ENCODE assay signal across 32 cellular contexts in genomic region chr2:85695121-85695520, GRCh38. TPM values are rescaled to one million over a fixed set of nuclear protein-coding genes. Genes with fewer than 3 reads are reported as not detected.
DNase-seq lines count a peak whose midpoint lies in the region; ATAC-seq, FAIRE-seq and TF ChIP-seq lines count a peak whose summit lies in the region.
"Had no signal": no experiment of that assay in that cellular context is flagged by ENCODE, and none has a peak within 500 bp of the region (broad histone marks: within the 10 kb centered on the region; RNA-seq: fewer than 3 reads in every experiment).

No MANE protein-coding gene starts in this region.

- H3K56ac ChIP-seq in H1 (replicated peaks; ENCODE audit: insufficient read length, low read depth, low read length): no peak overlapping the region

- H3K23ac ChIP-seq in H1 (ENCODE audit: insufficient read length): no peak overlapping the region
- no peak overlapping the region for H3K23ac ChIP-seq in trophoblast cell (ENCODE audit: low read length)

- H2BK120ac ChIP-seq in H1 (replicated peaks; ENCODE audit: low read depth, low read length): no peak overlapping the region
- H2BK120ac ChIP-seq in trophoblast cell (ENCODE audit: insufficient read depth, low read length, poor library complexity): no peak overlapping the region

- no peaks in the 10 kb centered on the region for H3K36me3 ChIP-seq in H1 (ENCODE audit: control insufficient read depth in 2 of 4, insufficient read depth in 4 of 4, low read length in 3 of 4)
- H3K36me3 ChIP-seq in trophoblast cell (ENCODE audit: control insufficient read depth in 1 of 2, insufficient read depth in 2 of 2, low read length in 2 of 2): no peaks in the 10 kb centered on the region
- H3K36me3 ChIP-seq: BLaER1 treated with 17β-estradiol and CSF1 and Interleukin-3, amounts not matched to agents 10 nM and 100 nM; HAP-1; left ventricle myocardium inferior; upper lobe of left lung had no signal

- peaks cover 0 to 2% (median 0%) of the 10 kb centered on the region in 4 experiments; a peak in 1 of 7 replicates for H3K4me1 ChIP-seq in H1 (replicated peaks in 1 of 4; ENCODE audit: control insufficient read depth in 3 of 4, insufficient read depth in 4 of 4, low read length in 3 of 4)
- H3K4me1 ChIP-seq in trophoblast cell (ENCODE audit: control insufficient read depth in 1 of 2, insufficient read depth in 2 of 2, low read length in 2 of 2): peaks cover 17 to 20% of the 10 kb centered on the region in 2 experiments
- H3K4me1 ChIP-seq: HAP-1, left ventricle myocardium inferior, psoas muscle had no signal

- no peak for TF ChIP-seq EP300 in H1 (IDR thresholded peaks at IDR 0.05; ENCODE audit: borderline replicate concordance in 1 of 2, low read depth in 2 of 2, low read length in 2 of 2)

- H3K79me2 ChIP-seq in H1 (ENCODE audit: control insufficient read depth in 1 of 2, insufficient read depth in 2 of 2, low read length in 2 of 2) (no peaks in the 10 kb centered on the region), trophoblast cell (ENCODE audit: control insufficient read depth, insufficient read depth, low read length, poor library complexity) (no peaks in the 10 kb centered on the region)

- no peaks in the 10 kb centered on the region for H3K9me3 ChIP-seq in H1 (ENCODE audit: insufficient read depth in 2 of 2, low read depth in 1 of 2, low read length in 1 of 2)
- H3K9me3 ChIP-seq in trophoblast cell (ENCODE audit: insufficient read depth, low read depth, low read length): peaks cover 2% of the 10 kb centered on the region
- H3K9me3 ChIP-seq: HAP-1, left ventricle myocardium inferior, psoas muscle, SK-N-SH, upper lobe of left lung had no signal

- H3K9me3 Mint-ChIP-seq in activated naive CD4-positive, alpha-beta T cell treated with anti-CD3 and anti-CD28 coated beads, Interleukin-2, amount 50 U/mL, for 24 hours: no peaks in the 10 kb centered on the region
- no peaks in the 10 kb centered on the region for H3K9me3 Mint-ChIP-seq in T-cell
- H3K9me3 Mint-ChIP-seq: endodermal cell, IgD-negative memory B cell had no signal

- H3K4me1 Mint-ChIP-seq in activated naive CD4-positive, alpha-beta T cell treated with anti-CD3 and anti-CD28 coated beads, Interleukin-2, amount 50 U/mL, for 24 hours: no peaks in the 10 kb centered on the region
- peaks cover 0 to 2% (median 0%) of the 10 kb centered on the region in 3 donors for H3K4me1 Mint-ChIP-seq in T-cell

- ATAC-seq in T-cell (replicated peaks in 1 of 4) (no peak), GM19351 (IDR thresholded peaks at IDR 0.05; ENCODE audit: unreplicated experiment) (no peak)
- ATAC-seq: PC-3 had no signal

- CTCF ChIA-PET in T-cell (lab: Charles Lee) (interaction anchor here in 1 of 2 donors (1.0 kb wide), 1 partner anchor 9 kb away, joined by 3 read pairs; no protein-coding TSS in a partner anchor), H1 (lab: Charles Lee; ENCODE audit: partially characterized antibody) (interaction anchor here (0.5 to 6.8 kb wide), 4 partner anchors 10 to 43 kb away, joined by 3 to 49 read pairs (median 16); no protein-coding TSS in a partner anchor)

- peak overlapping the region; percentile 61; the same call in 1 of the 2 replicates for H2BK15ac ChIP-seq in H1 (ENCODE audit: low read length)

- H2BK12ac ChIP-seq in H1 (ENCODE audit: low read depth, low read length) (no peak overlapping the region), trophoblast cell (ENCODE audit: low read length) (no peak overlapping the region)

- H2AK5ac ChIP-seq in H1 (ENCODE audit: low read depth, low read length): no peak overlapping the region
- H2AK5ac ChIP-seq in trophoblast cell (ENCODE audit: low read length): no peak overlapping the region

- H3K27me3 Mint-ChIP-seq in activated naive CD4-positive, alpha-beta T cell treated with anti-CD3 and anti-CD28 coated beads, Interleukin-2, amount 50 U/mL, for 24 hours: no peaks in the 10 kb centered on the region
- no peaks in the 10 kb centered on the region for H3K27me3 Mint-ChIP-seq in T-cell
- H3K27me3 Mint-ChIP-seq: dendritic cell treated with granulocyte-macrophage colony-stimulating factor and Interleukin-4, amounts not matched to agents 40 ng/mL and 50 ng/mL, for 4 days; IgD-negative memory B cell had no signal

- no peaks in the 10 kb centered on the region for H3K36me3 Mint-ChIP-seq in activated naive CD4-positive, alpha-beta T cell treated with anti-CD3 and anti-CD28 coated beads, Interleukin-2, amount 50 U/mL, for 24 hours
- H3K36me3 Mint-ChIP-seq in T-cell: no peaks in the 10 kb centered on the region
- H3K36me3 Mint-ChIP-seq: IgD-negative memory B cell had no signal

- no peak overlapping the region for H4K5ac ChIP-seq in H1 (ENCODE audit: insufficient read length, low read depth, low read length)

- no peak overlapping the region for H4K8ac ChIP-seq in H1 (ENCODE audit: extremely low read depth, insufficient read depth, low read length)
- no peak overlapping the region for H4K8ac ChIP-seq in trophoblast cell (ENCODE audit: low read depth, low read length)

- TF ChIP-seq POLR2A in H1 (IDR thresholded peaks at IDR 0.05; ENCODE audit: control extremely low read depth in 1 of 2, low read depth in 2 of 2, low read length in 2 of 2): no peak

- 100% methylated on average over 7 of the region's 11 CpGs; no CpG with 5 or more reads in 1 of the 2 experiments for WGBS in H1 (ENCODE audit: extremely low coverage in 1 of 2, insufficient coverage in 1 of 2, insufficient read length in 1 of 2, insufficient replicate concordance in 2 of 2, low coverage in 1 of 2, low lambda C conversion rate in 2 of 2, missing lambda C conversion rate in 1 of 2), 2 experiments
- no CpG with 5 or more reads among the region's 11 CpGs for WGBS in trophoblast cell (ENCODE audit: extremely low coverage, insufficient coverage, insufficient read length)

- no peak overlapping the region for H3K27ac Mint-ChIP-seq in activated naive CD4-positive, alpha-beta T cell treated with anti-CD3 and anti-CD28 coated beads, Interleukin-2, amount 50 U/mL, for 24 hours
- peak overlapping the region; percentile 19 to 52 for H3K27ac Mint-ChIP-seq in T-cell
- H3K27ac Mint-ChIP-seq: dendritic cell treated with granulocyte-macrophage colony-stimulating factor and Interleukin-4, amounts not matched to agents 40 ng/mL and 50 ng/mL, for 4 days had no signal

- H3K4me2 ChIP-seq in H1 (ENCODE audit: insufficient read depth in 1 of 2, low read depth in 2 of 2, low read length in 2 of 2): no peak overlapping the region
- no peak overlapping the region for H3K4me2 ChIP-seq in trophoblast cell (ENCODE audit: low read length)
- H3K4me2 ChIP-seq: SK-N-SH had no signal

- H3K9ac ChIP-seq in H1 (replicated peaks in 1 of 4; ENCODE audit: extremely low read depth in 1 of 4, low read depth in 3 of 4, low read length in 3 of 4) (no peak overlapping the region), trophoblast cell (ENCODE audit: low read length) (no peak overlapping the region)
- H3K9ac ChIP-seq: SK-N-SH had no signal

- DNase-seq in activated naive CD4-positive, alpha-beta T cell treated with Interleukin-2 at 50 U/mL for 16 hours: no peak
- DNase-seq in T-cell: no peak
- DNase-seq in H1 (ENCODE audit: low read depth in 1 of 2, low spot score in 2 of 2): no peak
- no peak for DNase-seq in trophoblast cell
- no peak for DNase-seq in cerebellum (ENCODE audit: low spot score)
- DNase-seq: activated gamma-delta T cell; caudate nucleus; endodermal cell; islet precursor cell; left ventricle myocardium inferior; mesenchymal stem cell; NCI-H1436 treated with DMSO at 0.1 percent for 48 hours; NCI-H226; NCI-H69; PC-3; psoas muscle; SK-N-SH; stimulated activated CD4-positive, alpha-beta T cell treated with anti-CD3 and anti-CD28 coated beads, Interleukin-4, amount 100 ng/mL, for 24 hours; substantia nigra; T-helper 9 cell had no signal

- no peaks in the 10 kb centered on the region for H4K20me1 ChIP-seq in H1 (replicated peaks in 1 of 2; ENCODE audit: control insufficient read depth in 1 of 2, insufficient read depth in 2 of 2, low read length in 2 of 2)
- H4K20me1 ChIP-seq: BLaER1 treated with 17β-estradiol and CSF1 and Interleukin-3, amounts not matched to agents 10 nM and 100 nM had no signal

- no peak for TF ChIP-seq CTCF in H1 (IDR thresholded peaks at IDR 0.05; ENCODE audit: control extremely low read depth in 1 of 3, insufficient read depth in 1 of 3, low read depth in 1 of 3, low read length in 3 of 3)

- POLR2A ChIA-PET in T-cell (lab: Charles Lee) (no interaction called here), H1 (lab: Charles Lee; ENCODE audit: partially characterized antibody) (interaction anchor here (1.7 kb wide), 1 partner anchor 79 kb away, joined by 3 read pairs; the partner anchor contains the start of gene USP39)

- H3K4ac ChIP-seq in H1 (replicated peaks; ENCODE audit: insufficient read length, low read depth, low read length): no peak overlapping the region
- H3K4ac ChIP-seq in trophoblast cell (ENCODE audit: low read depth, low read length): no peak overlapping the region

- FAIRE-seq in H1 (lab: Jason Lieb, UNC): no peak
- FAIRE-seq: GM12892 had no signal

- TF ChIP-seq RAD21 in H1 (IDR thresholded peaks at IDR 0.05 in 1 of 2, conservative IDR thresholded peaks at IDR 0.05 in 1 of 2; ENCODE audit: low read depth in 2 of 2, low read length in 2 of 2): no peak

- H3K14ac ChIP-seq in H1 (ENCODE audit: insufficient read length) (no peak overlapping the region), trophoblast cell (ENCODE audit: low read length) (no peak overlapping the region)

- no peaks in the 10 kb centered on the region for H3K23me2 ChIP-seq in H1 (ENCODE audit: low read depth, low read length)

- H4K91ac ChIP-seq in H1 (replicated peaks; ENCODE audit: insufficient read length, low read length) (no peak overlapping the region), trophoblast cell (ENCODE audit: low read depth, low read length) (peak overlapping the region; percentile 16)

- no peak overlapping the region for H2BK20ac ChIP-seq in H1 (ENCODE audit: low read length)

- peak overlapping the region; percentile 51 for H3K4me3 Mint-ChIP-seq in activated naive CD4-positive, alpha-beta T cell treated with anti-CD3 and anti-CD28 coated beads, Interleukin-2, amount 50 U/mL, for 24 hours
- peak overlapping the region; percentile 23 to 60 (median 57) for H3K4me3 Mint-ChIP-seq in T-cell
- H3K4me3 Mint-ChIP-seq: dendritic cell treated with granulocyte-macrophage colony-stimulating factor and Interleukin-4, amounts not matched to agents 40 ng/mL and 50 ng/mL, for 4 days; endodermal cell had no signal

- 0 out of 2 replicates have a peak overlapping the region, but pooled peaks have one; percentile 39 for H2AFZ ChIP-seq in H1 (ENCODE audit: low read length)
- no peak overlapping the region for H2AFZ ChIP-seq in trophoblast cell (ENCODE audit: insufficient read depth, low read length, poor library complexity)

- H3K18ac ChIP-seq in H1 (ENCODE audit: extremely low read depth, low read length) (no peak overlapping the region), trophoblast cell (ENCODE audit: low read length) (no peak overlapping the region)

- H2BK5ac ChIP-seq in H1 (ENCODE audit: low read depth, low read length) (no peak overlapping the region), trophoblast cell (ENCODE audit: low read depth, low read length, poor library complexity) (no peak overlapping the region)

- no peaks in the 10 kb centered on the region for H3K27me3 ChIP-seq in H1 (replicated peaks in 1 of 4; ENCODE audit: control insufficient read depth in 3 of 4, extremely low read depth in 1 of 4, insufficient read depth in 3 of 4, low read length in 3 of 4)
- H3K27me3 ChIP-seq in trophoblast cell (ENCODE audit: insufficient read depth, low read length): no peaks in the 10 kb centered on the region
- H3K27me3 ChIP-seq: BLaER1 treated with 17β-estradiol and CSF1 and Interleukin-3, amounts not matched to agents 10 nM and 100 nM; upper lobe of left lung had no signal

- H3K79me1 ChIP-seq in H1 (ENCODE audit: low read depth, low read length): no peaks in the 10 kb centered on the region
- no peaks in the 10 kb centered on the region for H3K79me1 ChIP-seq in trophoblast cell (ENCODE audit: low read length)

- H3K4me3 ChIP-seq in H1 (ENCODE audit: extremely low read depth in 1 of 4, insufficient read depth in 2 of 4, low read depth in 3 of 4, low read length in 4 of 4): no peak overlapping the region
- H3K4me3 ChIP-seq in trophoblast cell (ENCODE audit: low read depth, low read length): no peak overlapping the region
- H3K4me3 ChIP-seq: BLaER1 treated with 17β-estradiol and CSF1 and Interleukin-3, amounts not matched to agents 10 nM and 100 nM; HAP-1; left ventricle myocardium inferior; psoas muscle had no signal

- no peak overlapping the region for H4K12ac ChIP-seq in trophoblast cell (ENCODE audit: low read depth, low read length)

- H3K27ac ChIP-seq in H1 (ENCODE audit: low read depth, low read length) (no peak overlapping the region), trophoblast cell (ENCODE audit: low read depth, low read length) (no peak overlapping the region)
- H3K27ac ChIP-seq: BLaER1 treated with 17β-estradiol and CSF1 and Interleukin-3, amounts not matched to agents 10 nM and 100 nM; left ventricle myocardium inferior; psoas muscle had no signal

RNA-seq across cellular contexts. Expression of gene GNLY, which starts 1.0 kb away (rescaled TPM):
- total RNA-seq in T-cell (100 to 1,000 TPM in 1 of 5 donors, 10 to 100 TPM in 4; 17.3 to 377 (median 82.9) TPM), cerebellum (not detected)
- not detected in 2 replicates for total RNA-seq in H1 (2021; fragmentation: NEBNext Ultra II Directional; extraction: Animal tissue kit (Norgen Biotek cat#: 25700))
- 0.03 TPM in 1 of 2 replicates, not detected in the other for polyA plus RNA-seq in H1 (2011; rRNA removed)
- polyA plus RNA-seq in H1 (2011; cell fraction: cytosol; rRNA removed): 0.19 TPM
- polyA plus RNA-seq in H1 (2011; cell fraction: nucleus; rRNA removed): 0.23 TPM
- polyA plus RNA-seq in H1 (2012, experiment 1 of 2): 0.31 to 0.36 TPM in 2 of 4 replicates, not detected in the others
- polyA plus RNA-seq in H1 (2012, experiment 2 of 2): not detected
- not detected for polyA plus RNA-seq in H1 (2013, experiment 1 of 2)
- polyA plus RNA-seq in H1 (2013, experiment 2 of 2): not detected
- polyA minus RNA-seq in H1 (2011; rRNA and poly(A)+ RNA removed): not detected in 2 replicates
- polyA minus RNA-seq in H1 (2011; cell fraction: cytosol; rRNA and poly(A)+ RNA removed): not detected
- polyA minus RNA-seq in H1 (2011; cell fraction: nucleus; rRNA and poly(A)+ RNA removed): not detected
- 0.75 and 0.90 TPM in 2 replicates for polyA plus RNA-seq in trophoblast cell (2013)
- total RNA-seq: endodermal cell, fibroblast of villous mesenchyme, G401, PC-3 had no signal
- polyA plus RNA-seq: AG04450, SK-N-SH had no signal

RNA-seq across cellular contexts. Expression of gene SFTPB, which starts 27.1 kb away (rescaled TPM):
- total RNA-seq in T-cell (10 to 100 TPM in 3 of 5 donors, not detected in 2; 11.6 to 18.6 (median 16.0) TPM), cerebellum (1.7 TPM)
- not detected in 2 replicates for total RNA-seq in H1 (2021; fragmentation: NEBNext Ultra II Directional; extraction: Animal tissue kit (Norgen Biotek cat#: 25700))
- not detected in 2 replicates for polyA plus RNA-seq in H1 (2011; rRNA removed)
- not detected for polyA plus RNA-seq in H1 (2011; cell fraction: cytosol; rRNA removed)
- polyA plus RNA-seq in H1 (2011; cell fraction: nucleus; rRNA removed): not detected
- polyA plus RNA-seq in H1 (2012, experiment 1 of 2): 0.05 to 0.07 TPM (median 0.05 TPM) in 3 of 4 replicates, not detected in the other
- polyA plus RNA-seq in H1 (2012, experiment 2 of 2): not detected
- polyA plus RNA-seq in H1 (2013, experiment 1 of 2): not detected
- polyA plus RNA-seq in H1 (2013, experiment 2 of 2): not detected
- polyA minus RNA-seq in H1 (2011; rRNA and poly(A)+ RNA removed): not detected in 2 replicates
- polyA minus RNA-seq in H1 (2011; cell fraction: cytosol; rRNA and poly(A)+ RNA removed): not detected
- not detected for polyA minus RNA-seq in H1 (2011; cell fraction: nucleus; rRNA and poly(A)+ RNA removed)
- polyA plus RNA-seq in trophoblast cell (2013): 0.14 and 0.15 TPM in 2 replicates
- total RNA-seq: endodermal cell, fibroblast of villous mesenchyme, G401, left ventricle myocardium inferior, myocyte, PC-3 had no signal
- polyA plus RNA-seq: AG04450, IgD-negative memory B cell, SK-N-SH had no signal

RNA-seq across cellular contexts. Expression of gene ATOH8, which starts 58.7 kb away (rescaled TPM):
- under 1 TPM in 1 of 5 donors, not detected in 4; 0.20 TPM for total RNA-seq in T-cell
- total RNA-seq in H1 (2021; fragmentation: NEBNext Ultra II Directional; extraction: Animal tissue kit (Norgen Biotek cat#: 25700)): 0.50 and 0.54 TPM in 2 replicates
- 0.53 and 0.74 TPM in 2 replicates for polyA plus RNA-seq in H1 (2011; rRNA removed)
- polyA plus RNA-seq in H1 (2011; cell fraction: cytosol; rRNA removed): 0.74 TPM
- polyA plus RNA-seq in H1 (2011; cell fraction: nucleus; rRNA removed): 0.93 TPM
- 0.66 to 0.90 TPM (median 0.79 TPM) in 4 replicates for polyA plus RNA-seq in H1 (2012, experiment 1 of 2)
- 0.98 TPM for polyA plus RNA-seq in H1 (2012, experiment 2 of 2)
- 0.30 TPM for polyA plus RNA-seq in H1 (2013, experiment 1 of 2)
- 0.31 TPM for polyA plus RNA-seq in H1 (2013, experiment 2 of 2)
- polyA minus RNA-seq in H1 (2011; rRNA and poly(A)+ RNA removed): 0.29 and 0.57 TPM in 2 replicates
- 1.2 TPM for polyA minus RNA-seq in H1 (2011; cell fraction: cytosol; rRNA and poly(A)+ RNA removed)
- 0.50 TPM for polyA minus RNA-seq in H1 (2011; cell fraction: nucleus; rRNA and poly(A)+ RNA removed)
- polyA plus RNA-seq in trophoblast cell (2013): 1.8 and 2.0 TPM in 2 replicates
- total RNA-seq in cerebellum: 13.2 TPM
- polyA plus RNA-seq: IgD-negative memory B cell had no signal

Comparison
In these comparisons a context has a peak if more than half of its experiments do, and no peak if none do; other contexts are left out.
1. RNA of gene GNLY, which starts 1.0 kb away (total RNA-seq): 17.3 to 377 TPM in T-cell; not detected in H1 and not detected in cerebellum (single experiment); every median in the first group is over 10 times any median in the second.